9 cellular contexts compared by ENCODE assay signal in genomic region chr19:44745386-44745831, GRCh38. TPM values are rescaled to one million over a fixed set of nuclear protein-coding genes. Genes with fewer than 3 reads are reported as not detected.
A peak's percentile ranks its signal among the peaks of the same experiment; 100 is the strongest.
DNase-seq lines count a peak whose midpoint lies in the region; ATAC-seq, FAIRE-seq and TF ChIP-seq lines count a peak whose summit lies in the region.
"Had no signal": no experiment of that assay in that cellular context is flagged by ENCODE, and none has a peak within 500 bp of the region (broad histone marks: within the 10 kb centered on the region; RNA-seq: fewer than 3 reads in every experiment).

No MANE protein-coding gene starts in this region.

- peaks cover 53% of the 10 kb centered on the region for H3K27me3 ChIP-seq in GM23338 (ENCODE audit: insufficient read depth)
- no peaks in the 10 kb centered on the region for H3K27me3 ChIP-seq in right cardiac atrium (ENCODE audit: control insufficient read depth, insufficient read depth)

- WGBS in right cardiac atrium, result 25% methylated on average over 9 of the region's 9 CpGs

- H3K27ac Mint-ChIP-seq in GM23338, result no peak overlapping the region
- H3K27ac Mint-ChIP-seq in stimulated activated memory B cell treated with anti-CD40 and anti-IgM and Interleukin-4, amounts not matched to agents 10 μg/mL and 1 μg/mL and 100 μg/mL, for 72 hours, result peak overlapping the region; percentile 84

- no peaks in the 10 kb centered on the region; the same call in 1 of the 2 replicates for H3K4me1 ChIP-seq in GM23338 (ENCODE audit: insufficient read depth)
- peaks cover 19% of the 10 kb centered on the region for H3K4me1 ChIP-seq in right cardiac atrium (ENCODE audit: control insufficient read depth, insufficient read depth, low read length)

- H3K4me3 Mint-ChIP-seq in GM23338, result peak overlapping the region; percentile 25; the same call in 1 of the 3 replicates
- no peak overlapping the region for H3K4me3 Mint-ChIP-seq in stimulated activated memory B cell treated with anti-CD40 and anti-IgM and Interleukin-4, amounts not matched to agents 10 μg/mL and 1 μg/mL and 100 μg/mL, for 72 hours

- peaks cover 3% of the 10 kb centered on the region; the same call in 1 of the 2 replicates for H3F3A ChIP-seq in GM23338 (replicated peaks; ENCODE audit: low read depth)

- no peaks in the 10 kb centered on the region for H3K9me3 ChIP-seq in right cardiac atrium (ENCODE audit: control insufficient read depth, low read length)

- peak; percentile 52 for DNase-seq in GM23338 (ENCODE audit: low spot score)
- DNase-seq in right cardiac atrium, result peak; percentile 89 to 94 (median 92)
- no peak for DNase-seq in GM19239 (ENCODE audit: insufficient read length, low spot score)
- no peak for DNase-seq in NCI-H345 (lab: John Stamatoyannopoulos, UW)
- no peak for DNase-seq in NCI-H526 treated with DMSO at 0.1 percent for 48 hours (lab: John Stamatoyannopoulos, UW)

- H3K36me3 ChIP-seq in GM23338 (ENCODE audit: insufficient read depth), result no peaks in the 10 kb centered on the region

- H3K9me3 Mint-ChIP-seq in GM23338, result no peaks in the 10 kb centered on the region; the same call in 2 of the 3 replicates
- H3K9me3 Mint-ChIP-seq in stimulated activated memory B cell treated with anti-CD40 and anti-IgM and Interleukin-4, amounts not matched to agents 10 μg/mL and 1 μg/mL and 100 μg/mL, for 72 hours, result no peaks in the 10 kb centered on the region

- intact Hi-C loops in right cardiac atrium (cut with DNase I), result no loop called here

- no peaks in the 10 kb centered on the region for H3K79me2 ChIP-seq in GM23338 (replicated peaks; ENCODE audit: insufficient read depth)

- H3K4me1 Mint-ChIP-seq in GM23338, result peaks cover 18% of the 10 kb centered on the region; the same call in 2 of the 3 replicates
- peaks cover 45% of the 10 kb centered on the region for H3K4me1 Mint-ChIP-seq in stimulated activated memory B cell treated with anti-CD40 and anti-IgM and Interleukin-4, amounts not matched to agents 10 μg/mL and 1 μg/mL and 100 μg/mL, for 72 hours

- H3K4me2 ChIP-seq in GM23338, result no peak overlapping the region

- no peak for TF ChIP-seq CTCF in GM23338 (conservative IDR thresholded peaks at IDR 0.05; ENCODE audit: low read depth in 2 of 2)
- no peak for TF ChIP-seq CTCF in VCaP (conservative IDR thresholded peaks at IDR 0.05)

- H2AFZ ChIP-seq in GM23338, result no peak overlapping the region

- FAIRE-seq in GM19239 (lab: Jason Lieb, UNC), result no peak

- peaks cover 4% of the 10 kb centered on the region; the same call in 1 of the 3 replicates for H3K36me3 Mint-ChIP-seq in GM23338 (ENCODE audit: low read depth)
- peaks cover 7% of the 10 kb centered on the region for H3K36me3 Mint-ChIP-seq in stimulated activated memory B cell treated with anti-CD40 and anti-IgM and Interleukin-4, amounts not matched to agents 10 μg/mL and 1 μg/mL and 100 μg/mL, for 72 hours

- no peaks in the 10 kb centered on the region for H3K9me2 ChIP-seq in GM23338 (ENCODE audit: insufficient read depth)

- no peak overlapping the region for H3K4me3 ChIP-seq in GM23338
- no peak overlapping the region for H3K4me3 ChIP-seq in right cardiac atrium (ENCODE audit: low read length)

- peak; percentile 8 for ATAC-seq in GM23338
- ATAC-seq in right cardiac atrium, result peak; percentile 47 to 54
- no peak for ATAC-seq in stimulated activated memory B cell treated with anti-CD40 and anti-IgM and Interleukin-4, amounts not matched to agents 10 μg/mL and 1 μg/mL and 100 μg/mL, for 72 hours
- ATAC-seq in HG02885 (IDR thresholded peaks at IDR 0.05; ENCODE audit: poor library complexity, unreplicated experiment), result no peak

- no peaks in the 10 kb centered on the region for H4K20me1 ChIP-seq in GM23338 (replicated peaks; ENCODE audit: insufficient read depth)

- H3K27ac ChIP-seq in GM23338 (ENCODE audit: low read depth) (no peak overlapping the region), VCaP (peak overlapping the region; percentile 13; the same call in 1 of the 2 replicates), right cardiac atrium (ENCODE audit: low read length) (peak overlapping the region; percentile 79)

- peaks cover 42% of the 10 kb centered on the region for H3K27me3 Mint-ChIP-seq in GM23338 (ENCODE audit: insufficient read depth, low read depth, poor library complexity)
- H3K27me3 Mint-ChIP-seq in stimulated activated memory B cell treated with anti-CD40 and anti-IgM and Interleukin-4, amounts not matched to agents 10 μg/mL and 1 μg/mL and 100 μg/mL, for 72 hours, result no peaks in the 10 kb centered on the region

TF ChIP-seq in GM23338, 12 proteins besides CTCF, POLR2A, EP300 and RAD21 (continues in another document):
- TF ChIP-seq NANOG (IDR thresholded peaks at IDR 0.05; ENCODE audit: borderline replicate concordance) (no peak), STAT1 (IDR thresholded peaks at IDR 0.05; ENCODE audit: unreplicated experiment) (no peak), ETS1 (IDR thresholded peaks at IDR 0.05) (no peak), EZH2phosphoT487 (IDR thresholded peaks at IDR 0.05; ENCODE audit: unreplicated experiment) (no peak), ZNF462 (CRISPR knock-in tag; IDR thresholded peaks at IDR 0.05) (no peak)

RNA-seq across cellular contexts. Expression of gene BCL3, which starts 3.1 kb away (rescaled TPM):
- 0.62 and 1.4 TPM in 2 replicates for total RNA-seq in GM23338 (2014; rRNA removed; shearing (Covaris generic))
- polyA plus RNA-seq in GM23338 (2016; fragmentation: Nextera tagmentation; extraction: Ambion mirVana) (3.3 and 4.1 TPM in 2 replicates), right cardiac atrium (25.8 TPM)
- 10 to 100 TPM; 14.9 to 39.4 (median 17.9) TPM for total RNA-seq in right cardiac atrium

RNA-seq across cellular contexts. Expression of gene CBLC, which starts 32.3 kb away (rescaled TPM):
- 27.1 and 29.3 TPM in 2 replicates for total RNA-seq in GM23338 (2014; rRNA removed; shearing (Covaris generic))
- polyA plus RNA-seq in GM23338 (2016; fragmentation: Nextera tagmentation; extraction: Ambion mirVana), result 13.8 and 14.5 TPM in 2 replicates
- not detected for total RNA-seq in right cardiac atrium
- not detected for polyA plus RNA-seq in right cardiac atrium

RNA-seq across cellular contexts. Expression of gene CEACAM16, which starts 46.5 kb away (rescaled TPM):
- total RNA-seq in GM23338 (2014; rRNA removed; shearing (Covaris generic)), result not detected in 2 replicates
- polyA plus RNA-seq in GM23338 (2016; fragmentation: Nextera tagmentation; extraction: Ambion mirVana), result not detected in 2 replicates
- not detected for total RNA-seq in right cardiac atrium
- polyA plus RNA-seq in right cardiac atrium, result not detected
- total RNA-seq: epithelial cell of proximal tubule had no signal

Comparison
In these comparisons a context has a peak if more than half of its experiments do, and no peak if none do; other contexts are left out.
1. ATAC-seq: peak in GM23338 (single experiment) and right cardiac atrium (2 of 2); none in stimulated activated memory B cell treated with anti-CD40 and anti-IgM and Interleukin-4, amounts not matched to agents 10 μg/mL and 1 μg/mL and 100 μg/mL, for 72 hours (single experiment) and HG02885 (single experiment).
2. DNase-seq: peak in GM23338 (single experiment) and right cardiac atrium (3 of 3); none in GM19239 (single experiment), NCI-H345 (single experiment) and NCI-H526 treated with DMSO at 0.1 percent for 48 hours (single experiment).
3. RNA of gene CBLC, which starts 32.3 kb away (total RNA-seq): 27.1 to 29.3 TPM in GM23338; not detected in right cardiac atrium; every median in the first group is over 10 times any median in the second.